In the genomic region with DNA sequence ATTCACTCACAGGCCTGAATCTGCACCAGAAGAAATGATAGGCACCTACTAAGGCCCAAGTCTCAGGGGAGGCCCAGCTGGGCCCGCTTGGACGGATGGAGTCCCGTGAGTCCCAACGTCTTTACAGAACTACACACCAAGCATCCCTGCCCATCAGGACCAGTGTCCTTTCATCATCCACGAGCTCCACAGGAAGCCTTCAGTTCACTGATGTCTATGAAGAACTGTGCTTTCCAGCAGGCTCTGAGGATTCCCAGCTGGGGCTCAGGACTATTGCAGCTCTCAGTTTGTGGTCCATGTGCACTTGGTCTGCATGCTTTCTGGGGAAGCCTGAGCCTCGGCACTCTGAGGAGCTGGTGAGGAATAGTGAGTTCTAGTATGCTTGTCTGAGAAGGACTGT, we compare ENCODE assay signal across 14 cellular contexts.
A peak's percentile ranks its signal among the peaks of the same experiment; 100 is the strongest.
DNase-seq lines count a peak whose midpoint lies in the region; TF ChIP-seq lines count a peak whose summit lies in the region.
"Had no signal": no experiment of that assay in that cellular context is flagged by ENCODE, and none has a peak within 500 bp of the region (broad histone marks: within the 10 kb centered on the region; RNA-seq: fewer than 3 reads in every experiment).

No MANE protein-coding gene starts in this region.

- no peaks in the 10 kb centered on the region for H3K27me3 ChIP-seq in AG04450 (ENCODE audit: control insufficient read depth, insufficient read depth, low read length)
- no peaks in the 10 kb centered on the region for H3K27me3 ChIP-seq in muscle layer of duodenum (ENCODE audit: low read depth, low read length)
- no peaks in the 10 kb centered on the region for H3K27me3 ChIP-seq in transverse colon

- TF ChIP-seq CTCF in AG04450 (IDR thresholded peaks at IDR 0.05; ENCODE audit: low read depth, low read length) (no peak), choroid plexus epithelial cell (conservative IDR thresholded peaks at IDR 0.05; ENCODE audit: low read depth, low read length) (no peak), transverse colon (IDR thresholded peaks at IDR 0.05) (no peak)

- H3K36me3 ChIP-seq in muscle layer of duodenum (ENCODE audit: control insufficient read depth in 1 of 2, insufficient read depth in 2 of 2, low read length in 2 of 2) (no peaks in the 10 kb centered on the region), transverse colon (no peaks in the 10 kb centered on the region)

- in situ Hi-C loops in transverse colon (cut with MboI; ENCODE audit: low pct_ligation_motif_present in 1 of 4, low pct_unique_long_range_greater_than_20kb in 1 of 4, low sequenced_read_pairs in 3 of 4) = no loop called here

- TF ChIP-seq POLR2A in transverse colon (IDR thresholded peaks at IDR 0.05) = no peak

- POLR2A ChIA-PET in AG04450 (lab: Yijun Ruan, JAX) = interaction anchor here (0.7 to 3.3 kb wide), 2 partner anchors 11 to 378 kb away, joined by 3 to 16 read pairs; no protein-coding TSS in a partner anchor

- intact Hi-C loops in transverse colon (cut with DNase I; ENCODE audit: low total_unique reads) = no loop called here

- H3K4me3 ChIP-seq in AG04450 (ENCODE audit: low read depth, low read length) = no peak overlapping the region
- H3K4me3 ChIP-seq in choroid plexus epithelial cell (ENCODE audit: low read depth, low read length) = no peak overlapping the region
- H3K4me3 ChIP-seq in muscle layer of duodenum (ENCODE audit: low read depth in 1 of 2, low read length in 2 of 2) = no peak overlapping the region
- no peak overlapping the region for H3K4me3 ChIP-seq in transverse colon
- H3K4me3 ChIP-seq: K562 had no signal

- DNase-seq in AG04450 (ENCODE audit: low read depth, low spot score) (no peak), choroid plexus epithelial cell (ENCODE audit: low read depth) (peak; percentile 69), transverse colon (no peak), AML-193 (lab: John Stamatoyannopoulos, UW) (no peak), NCI-H2029 treated with DMSO at 0.1 percent for 48 hours (lab: John Stamatoyannopoulos, UW) (no peak), Kasumi-1 (lab: John Stamatoyannopoulos, UW) (no peak), DMS 273 treated with DMSO at 0.1 percent for 48 hours (lab: John Stamatoyannopoulos, UW) (no peak)
- DNase-seq: CD4-positive, alpha-beta memory T cell; GF-D8 had no signal

- CTCF ChIA-PET in AG04450 (lab: Charles Lee) = no interaction called here

- H3K27ac ChIP-seq in AG04450 (ENCODE audit: low read depth, low read length) = peak overlapping the region; percentile 85
- peak overlapping the region; percentile 77 for H3K27ac ChIP-seq in muscle layer of duodenum (ENCODE audit: low read length)
- peak overlapping the region; percentile 57 to 84 (median 76) for H3K27ac ChIP-seq in transverse colon
- H3K27ac ChIP-seq: 22Rv1, C4-2B, HL-60 had no signal

- H3K4me1 ChIP-seq in muscle layer of duodenum (ENCODE audit: control insufficient read depth in 1 of 2, insufficient read depth in 2 of 2, low read length in 2 of 2) (peaks cover 0 to 3% of the 10 kb centered on the region in 2 donors), transverse colon (peaks cover 0 to 28% (median 0%) of the 10 kb centered on the region in 4 donors)

- 84% methylated on average over 6 of the region's 6 CpGs; no CpG with 5 or more reads in 1 of the 2 donors for WGBS in transverse colon (ENCODE audit: low coverage in 1 of 2), 2 donors

- no peak for TF ChIP-seq EP300 in transverse colon (IDR thresholded peaks at IDR 0.05; ENCODE audit: low read depth)

- H3K9me3 ChIP-seq in AG04450 (ENCODE audit: control insufficient read depth, insufficient read depth, low read length) (peaks cover 3% of the 10 kb centered on the region; the same call in 1 of the 2 replicates), muscle layer of duodenum (ENCODE audit: control insufficient read depth in 1 of 2, low read length in 2 of 2) (no peaks in the 10 kb centered on the region), transverse colon (no peaks in the 10 kb centered on the region)
